1 cellular context compared by ENCODE assay signal in the genomic region with DNA sequence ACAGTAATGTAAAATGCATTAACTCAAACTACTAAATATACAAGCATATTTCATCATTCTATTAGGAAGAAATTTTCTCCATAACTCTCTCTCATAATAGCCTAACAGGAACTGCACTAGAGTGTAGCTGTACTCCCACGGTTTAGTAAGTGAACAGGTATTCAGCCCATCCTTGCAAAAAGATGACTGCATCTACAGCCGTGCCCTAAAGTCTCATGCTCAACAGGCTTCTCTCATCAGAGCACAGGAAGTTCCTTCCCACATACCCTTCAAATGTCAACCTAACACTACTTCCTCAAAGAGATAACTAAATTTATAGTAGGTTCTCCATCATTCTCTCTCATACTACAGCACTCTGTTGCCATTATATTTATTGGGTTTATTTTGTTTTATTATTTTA.
TF ChIP-seq lines count a peak whose summit lies in the region.

No MANE protein-coding gene starts in this region.

TF ChIP-seq in HepG2, 621 proteins besides CTCF, POLR2A, EP300 and RAD21 (continued from another document):
- no peak for TF ChIP-seq FLYWCH1 (CRISPR knock-in tag; IDR thresholded peaks at IDR 0.05)
- no peak for TF ChIP-seq KLF15 (CRISPR knock-in tag; IDR thresholded peaks at IDR 0.05; ENCODE audit: borderline replicate concordance)
- TF ChIP-seq CHD4 (IDR thresholded peaks at IDR 0.05; ENCODE audit: borderline replicate concordance, low read length), result no peak
- TF ChIP-seq ATF7 (IDR thresholded peaks at IDR 0.05), result no peak
- TF ChIP-seq ATF7 (CRISPR knock-in tag; IDR thresholded peaks at IDR 0.05), result no peak
- TF ChIP-seq ZNF337 (CRISPR knock-in tag; IDR thresholded peaks at IDR 0.05; ENCODE audit: borderline replicate concordance, low read depth), result no peak
- no peak for TF ChIP-seq ZNF260 (CRISPR knock-in tag; IDR thresholded peaks at IDR 0.05; ENCODE audit: borderline replicate concordance, low read depth)
- TF ChIP-seq, protein P1, sequence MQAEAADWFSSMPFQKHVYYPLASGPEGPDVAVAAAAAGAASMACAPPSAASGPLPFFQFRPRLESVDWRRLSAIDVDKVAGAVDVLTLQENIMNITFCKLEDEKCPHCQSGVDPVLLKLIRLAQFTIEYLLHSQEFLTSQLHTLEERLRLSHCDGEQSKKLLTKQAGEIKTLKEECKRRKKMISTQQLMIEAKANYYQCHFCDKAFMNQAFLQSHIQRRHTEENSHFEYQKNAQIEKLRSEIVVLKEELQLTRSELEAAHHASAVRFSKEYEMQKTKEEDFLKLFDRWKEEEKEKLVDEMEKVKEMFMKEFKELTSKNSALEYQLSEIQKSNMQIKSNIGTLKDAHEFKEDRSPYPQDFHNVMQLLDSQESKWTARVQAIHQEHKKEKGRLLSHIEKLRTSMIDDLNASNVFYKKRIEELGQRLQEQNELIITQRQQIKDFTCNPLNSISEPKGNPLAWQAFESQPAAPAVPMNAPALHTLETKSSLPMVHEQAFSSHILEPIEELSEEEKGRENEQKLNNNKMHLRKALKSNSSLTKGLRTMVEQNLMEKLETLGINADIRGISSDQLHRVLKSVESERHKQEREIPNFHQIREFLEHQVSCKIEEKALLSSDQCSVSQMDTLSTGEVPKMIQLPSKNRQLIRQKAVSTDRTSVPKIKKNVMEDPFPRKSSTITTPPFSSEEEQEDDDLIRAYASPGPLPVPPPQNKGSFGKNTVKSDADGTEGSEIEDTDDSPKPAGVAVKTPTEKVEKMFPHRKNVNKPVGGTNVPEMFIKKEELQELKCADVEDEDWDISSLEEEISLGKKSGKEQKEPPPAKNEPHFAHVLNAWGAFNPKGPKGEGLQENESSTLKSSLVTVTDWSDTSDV (CRISPR knock-in tag; IDR thresholded peaks at IDR 0.05), result no peak
- no peak for TF ChIP-seq PCBP2 (optimal IDR thresholded peaks at IDR 0.05; ENCODE audit: low read depth, low read length, poor library complexity, severe bottlenecking)
- no peak for TF ChIP-seq RNF2 (conservative IDR thresholded peaks at IDR 0.05; ENCODE audit: low read depth)
- no peak for TF ChIP-seq ZNF556 (CRISPR knock-in tag; IDR thresholded peaks at IDR 0.05; ENCODE audit: borderline replicate concordance)
- TF ChIP-seq, protein P2, sequence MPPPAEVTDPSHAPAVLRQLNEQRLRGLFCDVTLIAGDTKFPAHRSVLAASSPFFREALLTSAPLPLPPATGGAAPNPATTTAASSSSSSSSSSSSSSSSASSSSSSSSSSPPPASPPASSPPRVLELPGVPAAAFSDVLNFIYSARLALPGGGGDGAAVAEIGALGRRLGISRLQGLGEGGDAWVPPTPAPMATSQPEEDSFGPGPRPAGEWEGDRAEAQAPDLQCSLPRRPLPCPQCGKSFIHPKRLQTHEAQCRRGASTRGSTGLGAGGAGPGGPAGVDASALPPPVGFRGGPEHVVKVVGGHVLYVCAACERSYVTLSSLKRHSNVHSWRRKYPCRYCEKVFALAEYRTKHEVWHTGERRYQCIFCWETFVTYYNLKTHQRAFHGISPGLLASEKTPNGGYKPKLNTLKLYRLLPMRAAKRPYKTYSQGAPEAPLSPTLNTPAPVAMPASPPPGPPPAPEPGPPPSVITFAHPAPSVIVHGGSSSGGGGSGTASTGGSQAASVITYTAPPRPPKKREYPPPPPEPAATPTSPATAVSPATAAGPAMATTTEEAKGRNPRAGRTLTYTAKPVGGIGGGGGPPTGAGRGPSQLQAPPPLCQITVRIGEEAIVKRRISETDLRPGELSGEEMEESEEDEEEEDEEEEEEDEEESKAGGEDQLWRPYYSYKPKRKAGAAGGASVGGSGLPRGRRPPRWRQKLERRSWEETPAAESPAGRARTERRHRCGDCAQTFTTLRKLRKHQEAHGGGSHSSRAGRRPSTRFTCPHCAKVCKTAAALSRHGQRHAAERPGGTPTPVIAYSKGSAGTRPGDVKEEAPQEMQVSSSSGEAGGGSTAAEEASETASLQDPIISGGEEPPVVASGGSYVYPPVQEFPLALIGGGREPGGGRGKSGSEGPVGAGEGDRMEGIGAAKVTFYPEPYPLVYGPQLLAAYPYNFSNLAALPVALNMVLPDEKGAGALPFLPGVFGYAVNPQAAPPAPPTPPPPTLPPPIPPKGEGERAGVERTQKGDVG (CRISPR knock-in tag; IDR thresholded peaks at IDR 0.05; ENCODE audit: borderline replicate concordance), result no peak
- TF ChIP-seq JUND (CRISPR knock-in tag; IDR thresholded peaks at IDR 0.05), result no peak
- no peak for TF ChIP-seq ZNF572 (CRISPR knock-in tag; IDR thresholded peaks at IDR 0.05)
- no peak for TF ChIP-seq ZNF256 (CRISPR knock-in tag; conservative IDR thresholded peaks at IDR 0.05)
- no peak for TF ChIP-seq ZNF296 (CRISPR knock-in tag; conservative IDR thresholded peaks at IDR 0.05)
- no peak for TF ChIP-seq TAF15 (IDR thresholded peaks at IDR 0.05; ENCODE audit: low read depth, low read length, poor library complexity, severe bottlenecking)
